ENCODE assay signal across 24 cellular contexts in the genomic region with DNA sequence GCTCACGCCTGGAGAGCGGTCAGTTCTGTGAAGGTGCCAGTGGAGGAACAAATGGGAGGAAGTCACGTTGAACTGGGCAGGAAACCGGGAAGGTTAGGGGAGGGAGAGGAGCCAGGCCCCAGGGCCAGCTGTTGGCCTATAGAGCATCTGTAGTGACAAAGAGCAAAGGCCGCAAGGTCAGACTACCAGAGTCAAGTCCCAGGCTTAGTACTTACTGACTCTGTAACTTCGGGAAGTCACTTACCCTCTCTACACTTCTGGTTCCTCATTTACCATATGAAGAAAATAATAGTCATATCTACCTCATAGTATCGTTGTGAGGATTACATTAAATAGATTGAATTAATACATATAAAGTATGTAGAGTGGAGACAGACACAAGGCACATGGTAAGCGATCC.
"Had no signal": no experiment of that assay in that cellular context is flagged by ENCODE, and none has a peak within 500 bp of the region (broad histone marks: within the 10 kb centered on the region; RNA-seq: fewer than 3 reads in every experiment).

No MANE protein-coding gene starts in this region.

- H3K27ac Mint-ChIP-seq: activated CD4-positive, alpha-beta memory T cell treated with anti-CD3 and anti-CD28 coated beads for 36 hours; activated naive CD8-positive, alpha-beta T cell treated with anti-CD3 and anti-CD28 coated beads, Interleukin-2, amount 50 U/mL, for 24 hours; dendritic cell treated with granulocyte-macrophage colony-stimulating factor and Interleukin-4, amounts not matched to agents 40 ng/mL and 50 ng/mL, for 4 days; natural killer cell treated with Interleukin-12 subunit alpha and Interleukin-12 subunit beta and Interleukin-15 and Interleukin-18, amount 100 ng/mL, for 72 hours; stimulated activated naive CD8-positive, alpha-beta T cell treated with anti-CD3 and anti-CD28 coated beads, Interleukin-15, amount 100 ng/mL, for 72 hours had no signal

- H3K4me1 ChIP-seq: body of pancreas, pancreas, psoas muscle had no signal

- H3K36me3 Mint-ChIP-seq: activated CD4-positive, alpha-beta memory T cell treated with anti-CD3 and anti-CD28 coated beads for 36 hours; natural killer cell treated with Interleukin-12 subunit alpha and Interleukin-12 subunit beta and Interleukin-15 and Interleukin-18, amount 100 ng/mL, for 72 hours had no signal

- H3K27me3 Mint-ChIP-seq: activated CD4-positive, alpha-beta memory T cell treated with anti-CD3 and anti-CD28 coated beads for 36 hours; activated naive CD8-positive, alpha-beta T cell treated with anti-CD3 and anti-CD28 coated beads, Interleukin-2, amount 50 U/mL, for 24 hours; dendritic cell treated with granulocyte-macrophage colony-stimulating factor and Interleukin-4, amounts not matched to agents 40 ng/mL and 50 ng/mL, for 4 days; natural killer cell treated with Interleukin-12 subunit alpha and Interleukin-12 subunit beta and Interleukin-15 and Interleukin-18, amount 100 ng/mL, for 72 hours; stimulated activated naive CD8-positive, alpha-beta T cell treated with anti-CD3 and anti-CD28 coated beads, Interleukin-15, amount 100 ng/mL, for 72 hours had no signal

- H3K27me3 ChIP-seq: body of pancreas, cardiac muscle cell, left lung, pancreas, right atrium auricular region, tibial artery had no signal

- H3K9me3 Mint-ChIP-seq: activated CD4-positive, alpha-beta memory T cell treated with anti-CD3 and anti-CD28 coated beads for 36 hours; activated naive CD8-positive, alpha-beta T cell treated with anti-CD3 and anti-CD28 coated beads, Interleukin-2, amount 50 U/mL, for 24 hours; dendritic cell treated with granulocyte-macrophage colony-stimulating factor and Interleukin-4, amounts not matched to agents 40 ng/mL and 50 ng/mL, for 4 days; natural killer cell treated with Interleukin-12 subunit alpha and Interleukin-12 subunit beta and Interleukin-15 and Interleukin-18, amount 100 ng/mL, for 72 hours; stimulated activated naive CD8-positive, alpha-beta T cell treated with anti-CD3 and anti-CD28 coated beads, Interleukin-15, amount 100 ng/mL, for 72 hours had no signal

- ATAC-seq: activated naive CD8-positive, alpha-beta T cell treated with anti-CD3 and anti-CD28 coated beads, Interleukin-2, amount 50 U/mL, for 24 hours; body of pancreas; left lung; pancreas; psoas muscle; stimulated activated naive CD8-positive, alpha-beta T cell treated with anti-CD3 and anti-CD28 coated beads, Interleukin-15, amount 100 ng/mL, for 72 hours had no signal

- H3K9me3 ChIP-seq: body of pancreas, left lung, pancreas, psoas muscle, right atrium auricular region, tibial artery had no signal

- H3K4me1 Mint-ChIP-seq: stimulated activated naive CD8-positive, alpha-beta T cell treated with anti-CD3 and anti-CD28 coated beads, Interleukin-15, amount 100 ng/mL, for 72 hours had no signal

- H3K4me3 ChIP-seq: body of pancreas, cardiac muscle cell, left lung, pancreas, psoas muscle, right atrium auricular region, tibial artery had no signal

- H3K36me3 ChIP-seq: cardiac muscle cell, left lung, pancreas, right atrium auricular region, tibial artery had no signal

- FAIRE-seq: endometrium, kidney, pancreas had no signal

- H3K4me3 Mint-ChIP-seq: activated CD4-positive, alpha-beta memory T cell treated with anti-CD3 and anti-CD28 coated beads for 36 hours; activated naive CD8-positive, alpha-beta T cell treated with anti-CD3 and anti-CD28 coated beads, Interleukin-2, amount 50 U/mL, for 24 hours; dendritic cell treated with granulocyte-macrophage colony-stimulating factor and Interleukin-4, amounts not matched to agents 40 ng/mL and 50 ng/mL, for 4 days; natural killer cell treated with Interleukin-12 subunit alpha and Interleukin-12 subunit beta and Interleukin-15 and Interleukin-18, amount 100 ng/mL, for 72 hours; stimulated activated naive CD8-positive, alpha-beta T cell treated with anti-CD3 and anti-CD28 coated beads, Interleukin-15, amount 100 ng/mL, for 72 hours had no signal

- H3K27ac ChIP-seq: body of pancreas, cardiac muscle cell, left lung, pancreas, psoas muscle, right atrium auricular region had no signal

- DNase-seq: activated CD4-positive, alpha-beta memory T cell treated with anti-CD3 and anti-CD28 coated beads for 36 hours; activated CD4-positive, alpha-beta T cell treated with anti-CD3 and anti-CD28 coated beads for 48 hours; activated CD4-positive, CD25-positive, alpha-beta regulatory T cell; activated effector memory CD4-positive, alpha-beta T cell treated with anti-CD3 and anti-CD28 coated beads, Interleukin-2, amount 50 U/mL, for 16 hours; activated naive CD4-positive, alpha-beta T cell treated with anti-CD3 and anti-CD28 coated beads, Interleukin-2, amount 50 U/mL, for 16 hours; activated naive CD8-positive, alpha-beta T cell treated with anti-CD3 and anti-CD28 coated beads, Interleukin-2, amount 50 U/mL, for 24 hours; body of pancreas; effector CD4-positive, alpha-beta T cell; erythroblast; foreskin fibroblast; kidney; left lung; midbrain; pancreas; psoas muscle; stimulated activated CD4-positive, alpha-beta T cell treated with anti-CD3 and anti-CD28 coated beads, Interleukin-4, amount 100 ng/mL, for 4 hours; stimulated activated naive CD8-positive, alpha-beta T cell treated with anti-CD3 and anti-CD28 coated beads, Interleukin-15, amount 100 ng/mL, for 72 hours; T-helper 9 cell; tibial artery had no signal
